Comparison of ENCODE assay signal across 14 cellular contexts in the genomic region with DNA sequence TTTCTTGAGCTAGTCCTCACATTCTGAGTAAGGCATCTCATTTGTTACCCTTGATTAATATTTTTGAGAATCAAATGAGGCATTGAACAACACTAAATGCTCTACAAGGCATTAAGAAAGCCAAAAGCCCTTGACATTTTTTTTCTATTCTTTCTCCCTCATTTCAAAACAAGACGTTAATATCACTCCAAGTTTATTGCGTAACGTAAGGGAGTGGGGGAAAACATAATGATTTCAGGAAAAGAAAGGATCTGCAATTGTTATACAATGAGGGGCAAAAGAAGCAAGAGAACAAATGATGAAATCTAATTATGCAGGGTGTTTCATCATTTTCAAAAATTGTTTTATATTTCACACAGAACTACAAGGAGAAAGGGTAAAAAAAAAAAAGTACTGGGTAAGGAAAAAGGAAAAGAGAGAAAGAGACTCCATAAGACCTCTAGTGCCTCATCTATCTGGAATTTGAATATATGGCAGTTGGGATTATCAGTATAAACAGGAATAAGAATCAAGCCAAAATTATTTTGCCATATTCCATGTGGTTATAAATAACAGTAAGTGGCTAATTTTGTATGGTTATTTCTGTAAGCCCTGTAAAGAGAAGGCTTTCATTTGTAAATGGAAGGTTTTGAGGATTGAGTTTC.
DNase-seq lines count a peak whose midpoint lies in the region; ATAC-seq, FAIRE-seq and TF ChIP-seq lines count a peak whose summit lies in the region.
"Had no signal": no experiment of that assay in that cellular context is flagged by ENCODE, and none has a peak within 500 bp of the region (broad histone marks: within the 10 kb centered on the region; RNA-seq: fewer than 3 reads in every experiment).

No MANE protein-coding gene starts in this region.

- no peak for TF ChIP-seq POLR2A in H1 (IDR thresholded peaks at IDR 0.05; ENCODE audit: control extremely low read depth in 1 of 2, low read depth in 2 of 2, low read length in 2 of 2)

- no peak overlapping the region for H4K8ac ChIP-seq in H1 (ENCODE audit: extremely low read depth, insufficient read depth, low read length)

- no peaks in the 10 kb centered on the region for H3K9me3 ChIP-seq in H1 (ENCODE audit: insufficient read depth in 2 of 2, low read depth in 1 of 2, low read length in 1 of 2)
- H3K9me3 ChIP-seq: pancreas had no signal

- POLR2A ChIA-PET in H1 (lab: Charles Lee; ENCODE audit: partially characterized antibody) = no interaction called here

- H3K18ac ChIP-seq in H1 (ENCODE audit: extremely low read depth, low read length) = no peak overlapping the region

- 87% methylated on average over 3 of the region's 3 CpGs; no CpG with 5 or more reads in 1 of the 2 experiments for WGBS in H1 (ENCODE audit: extremely low coverage in 1 of 2, insufficient coverage in 1 of 2, insufficient read length in 1 of 2, insufficient replicate concordance in 2 of 2, low coverage in 1 of 2, low lambda C conversion rate in 2 of 2, missing lambda C conversion rate in 1 of 2), 2 experiments

- no peak overlapping the region for H2AFZ ChIP-seq in H1 (ENCODE audit: low read length)

- H3K27me3 ChIP-seq in H1 (replicated peaks in 1 of 4; ENCODE audit: control insufficient read depth in 3 of 4, extremely low read depth in 1 of 4, insufficient read depth in 3 of 4, low read length in 3 of 4) (no peaks in the 10 kb centered on the region), layer of hippocampus (ENCODE audit: control insufficient read depth, insufficient read depth, low read length) (no peaks in the 10 kb centered on the region)
- H3K27me3 ChIP-seq: pancreas had no signal

- H2BK20ac ChIP-seq in H1 (ENCODE audit: low read length) = no peak overlapping the region

- TF ChIP-seq EP300 in H1 (IDR thresholded peaks at IDR 0.05; ENCODE audit: borderline replicate concordance in 1 of 2, low read depth in 2 of 2, low read length in 2 of 2) = no peak

- no peaks in the 10 kb centered on the region for H3K23me2 ChIP-seq in H1 (ENCODE audit: low read depth, low read length)

- ATAC-seq in stimulated activated effector memory CD8-positive, alpha-beta T cell treated with anti-CD3 and anti-CD28 coated beads, Interleukin-12 subunit alpha, Interleukin-12 subunit beta, amount 100 ng/mL, for 72 hours = no peak
- ATAC-seq: pancreas had no signal

- H3K9ac ChIP-seq in H1 (replicated peaks in 1 of 4; ENCODE audit: extremely low read depth in 1 of 4, low read depth in 3 of 4, low read length in 3 of 4) = no peak overlapping the region

- H3K27ac ChIP-seq in H1 (ENCODE audit: low read depth, low read length) = no peak overlapping the region
- H3K27ac ChIP-seq in layer of hippocampus (ENCODE audit: low read depth, low read length) = peak overlapping the region; percentile 95
- H3K27ac ChIP-seq in substantia nigra (ENCODE audit: low read depth, low read length, poor library complexity, severe bottlenecking) = peak overlapping the region; percentile 94
- H3K27ac ChIP-seq: pancreas had no signal

- H2BK120ac ChIP-seq in H1 (replicated peaks; ENCODE audit: low read depth, low read length) = no peak overlapping the region

- no peaks in the 10 kb centered on the region for H3K79me2 ChIP-seq in H1 (ENCODE audit: control insufficient read depth in 1 of 2, insufficient read depth in 2 of 2, low read length in 2 of 2)

- TF ChIP-seq RAD21 in H1 (IDR thresholded peaks at IDR 0.05 in 1 of 2, conservative IDR thresholded peaks at IDR 0.05 in 1 of 2; ENCODE audit: low read depth in 2 of 2, low read length in 2 of 2) = no peak

- no peak overlapping the region for H2BK15ac ChIP-seq in H1 (ENCODE audit: low read length)

- no peaks in the 10 kb centered on the region for H3K27me3 Mint-ChIP-seq in chondrocyte (ENCODE audit: low read depth)
- H3K27me3 Mint-ChIP-seq in activated naive CD8-positive, alpha-beta T cell treated with anti-CD3 and anti-CD28 coated beads for 36 hours = peaks cover 14% of the 10 kb centered on the region

- H3K9me3 Mint-ChIP-seq in chondrocyte (ENCODE audit: low read depth) = peaks cover 12% of the 10 kb centered on the region
- H3K9me3 Mint-ChIP-seq in stimulated activated effector memory CD8-positive, alpha-beta T cell treated with anti-CD3 and anti-CD28 coated beads, Interleukin-12 subunit alpha, Interleukin-12 subunit beta, amount 100 ng/mL, for 72 hours = no peaks in the 10 kb centered on the region
- H3K9me3 Mint-ChIP-seq in activated naive CD8-positive, alpha-beta T cell treated with anti-CD3 and anti-CD28 coated beads for 36 hours = no peaks in the 10 kb centered on the region
- H3K9me3 Mint-ChIP-seq: activated CD4-positive, alpha-beta memory T cell treated with anti-CD3 and anti-CD28 coated beads for 36 hours had no signal

- H3K14ac ChIP-seq in H1 (ENCODE audit: insufficient read length) = no peak overlapping the region

- H3K4me2 ChIP-seq in H1 (ENCODE audit: insufficient read depth in 1 of 2, low read depth in 2 of 2, low read length in 2 of 2) = no peak overlapping the region

- H2BK12ac ChIP-seq in H1 (ENCODE audit: low read depth, low read length) = no peak overlapping the region

- no peak overlapping the region for H2AK5ac ChIP-seq in H1 (ENCODE audit: low read depth, low read length)

- peaks cover 0 to 4% (median 2%) of the 10 kb centered on the region in 4 experiments; a peak in 3 of 7 replicates for H3K4me1 ChIP-seq in H1 (replicated peaks in 1 of 4; ENCODE audit: control insufficient read depth in 3 of 4, insufficient read depth in 4 of 4, low read length in 3 of 4)

- FAIRE-seq in H1 (lab: Jason Lieb, UNC) (no peak), urothelium cell line (lab: Jason Lieb, UNC) (no peak)
- FAIRE-seq: endothelial cell of umbilical vein, pancreas had no signal

- DNase-seq in NCI-H460 (ENCODE audit: extremely low read depth, low read depth) (peak; percentile 9), H1 (ENCODE audit: low read depth in 1 of 2, low spot score in 2 of 2) (no peak), substantia nigra (lab: John Stamatoyannopoulos, UW) (no peak), chondrocyte (ENCODE audit: low spot score) (no peak), urothelium cell line (ENCODE audit: low spot score) (no peak)
- DNase-seq in stimulated activated effector memory CD8-positive, alpha-beta T cell treated with anti-CD3 and anti-CD28 coated beads, Interleukin-12 subunit alpha, Interleukin-12 subunit beta, amount 100 ng/mL, for 72 hours (ENCODE audit: low spot score in 2 of 2) = no peak
- DNase-seq in activated naive CD8-positive, alpha-beta T cell treated with anti-CD3 and anti-CD28 coated beads for 36 hours = no peak
- DNase-seq: activated CD4-positive, alpha-beta memory T cell treated with anti-CD3 and anti-CD28 coated beads for 36 hours; NCI-H2107; pancreas; SIG-M5 had no signal

- H3K36me3 ChIP-seq in H1 (ENCODE audit: control insufficient read depth in 2 of 4, insufficient read depth in 4 of 4, low read length in 3 of 4) = no peaks in the 10 kb centered on the region; a peak in 1 of 8 replicates
- H3K36me3 ChIP-seq: pancreas had no signal

- CTCF ChIA-PET in H1 (lab: Charles Lee; ENCODE audit: partially characterized antibody) = interaction anchor here (1.0 to 1.7 kb wide), 3 partner anchors 15 to 454 kb away, joined by 3 to 5 read pairs (median 3); no protein-coding TSS in a partner anchor

- peaks cover 3% of the 10 kb centered on the region for H3K4me1 Mint-ChIP-seq in chondrocyte (ENCODE audit: low read depth)
- H3K4me1 Mint-ChIP-seq in stimulated activated effector memory CD8-positive, alpha-beta T cell treated with anti-CD3 and anti-CD28 coated beads, Interleukin-12 subunit alpha, Interleukin-12 subunit beta, amount 100 ng/mL, for 72 hours = no peaks in the 10 kb centered on the region
- H3K4me1 Mint-ChIP-seq in activated naive CD8-positive, alpha-beta T cell treated with anti-CD3 and anti-CD28 coated beads for 36 hours = no peaks in the 10 kb centered on the region

- H3K27ac Mint-ChIP-seq in chondrocyte (ENCODE audit: unreplicated experiment) = no peak overlapping the region
- H3K27ac Mint-ChIP-seq in stimulated activated effector memory CD8-positive, alpha-beta T cell treated with anti-CD3 and anti-CD28 coated beads, Interleukin-12 subunit alpha, Interleukin-12 subunit beta, amount 100 ng/mL, for 72 hours = no peak overlapping the region
- no peak overlapping the region for H3K27ac Mint-ChIP-seq in activated naive CD8-positive, alpha-beta T cell treated with anti-CD3 and anti-CD28 coated beads for 36 hours
- H3K27ac Mint-ChIP-seq: activated CD4-positive, alpha-beta memory T cell treated with anti-CD3 and anti-CD28 coated beads for 36 hours; mesothelial cell of epicardium had no signal

- no peak overlapping the region for H4K5ac ChIP-seq in H1 (ENCODE audit: insufficient read length, low read depth, low read length)

- no peaks in the 10 kb centered on the region for H3K36me3 Mint-ChIP-seq in chondrocyte (ENCODE audit: low read depth)
- H3K36me3 Mint-ChIP-seq in stimulated activated effector memory CD8-positive, alpha-beta T cell treated with anti-CD3 and anti-CD28 coated beads, Interleukin-12 subunit alpha, Interleukin-12 subunit beta, amount 100 ng/mL, for 72 hours = no peaks in the 10 kb centered on the region
- no peaks in the 10 kb centered on the region for H3K36me3 Mint-ChIP-seq in activated naive CD8-positive, alpha-beta T cell treated with anti-CD3 and anti-CD28 coated beads for 36 hours
- H3K36me3 Mint-ChIP-seq: activated CD4-positive, alpha-beta memory T cell treated with anti-CD3 and anti-CD28 coated beads for 36 hours; mesothelial cell of epicardium had no signal

- no peak overlapping the region for H3K4me3 Mint-ChIP-seq in chondrocyte (ENCODE audit: unreplicated experiment)
- H3K4me3 Mint-ChIP-seq in stimulated activated effector memory CD8-positive, alpha-beta T cell treated with anti-CD3 and anti-CD28 coated beads, Interleukin-12 subunit alpha, Interleukin-12 subunit beta, amount 100 ng/mL, for 72 hours = no peak overlapping the region
- H3K4me3 Mint-ChIP-seq in activated naive CD8-positive, alpha-beta T cell treated with anti-CD3 and anti-CD28 coated beads for 36 hours = no peak overlapping the region
- H3K4me3 Mint-ChIP-seq: activated CD4-positive, alpha-beta memory T cell treated with anti-CD3 and anti-CD28 coated beads for 36 hours; mesothelial cell of epicardium had no signal

- H3K23ac ChIP-seq in H1 (ENCODE audit: insufficient read length) = no peak overlapping the region

- no peak overlapping the region for H3K56ac ChIP-seq in H1 (replicated peaks; ENCODE audit: insufficient read length, low read depth, low read length)

- H2BK5ac ChIP-seq in H1 (ENCODE audit: low read depth, low read length) = no peak overlapping the region

- no peak overlapping the region for H3K4ac ChIP-seq in H1 (replicated peaks; ENCODE audit: insufficient read length, low read depth, low read length)

- H4K91ac ChIP-seq in H1 (replicated peaks; ENCODE audit: insufficient read length, low read length) = no peak overlapping the region

- no peaks in the 10 kb centered on the region for H4K20me1 ChIP-seq in H1 (replicated peaks in 1 of 2; ENCODE audit: control insufficient read depth in 1 of 2, insufficient read depth in 2 of 2, low read length in 2 of 2)

- no peak for TF ChIP-seq CTCF in H1 (IDR thresholded peaks at IDR 0.05; ENCODE audit: control extremely low read depth in 1 of 3, insufficient read depth in 1 of 3, low read depth in 1 of 3, low read length in 3 of 3)
- TF ChIP-seq CTCF in chondrocyte (IDR thresholded peaks at IDR 0.05) = no peak

- H3K4me3 ChIP-seq in H1 (ENCODE audit: extremely low read depth in 1 of 4, insufficient read depth in 2 of 4, low read depth in 3 of 4, low read length in 4 of 4) = no peak overlapping the region
- H3K4me3 ChIP-seq: pancreas had no signal

- H3K79me1 ChIP-seq in H1 (ENCODE audit: low read depth, low read length) = no peaks in the 10 kb centered on the region
